In genomic region chr3:98763076-98763475, GRCh38 we compare ENCODE assay signal across 10 cellular contexts. TPM values are rescaled to one million over a fixed set of nuclear protein-coding genes. Genes with fewer than 3 reads are reported as not detected.
A peak's percentile ranks its signal among the peaks of the same experiment; 100 is the strongest.
DNase-seq lines count a peak whose midpoint lies in the region; ATAC-seq, FAIRE-seq and TF ChIP-seq lines count a peak whose summit lies in the region.
"Had no signal": no experiment of that assay in that cellular context is flagged by ENCODE, and none has a peak within 500 bp of the region (broad histone marks: within the 10 kb centered on the region; RNA-seq: fewer than 3 reads in every experiment).

A gene with protein sequence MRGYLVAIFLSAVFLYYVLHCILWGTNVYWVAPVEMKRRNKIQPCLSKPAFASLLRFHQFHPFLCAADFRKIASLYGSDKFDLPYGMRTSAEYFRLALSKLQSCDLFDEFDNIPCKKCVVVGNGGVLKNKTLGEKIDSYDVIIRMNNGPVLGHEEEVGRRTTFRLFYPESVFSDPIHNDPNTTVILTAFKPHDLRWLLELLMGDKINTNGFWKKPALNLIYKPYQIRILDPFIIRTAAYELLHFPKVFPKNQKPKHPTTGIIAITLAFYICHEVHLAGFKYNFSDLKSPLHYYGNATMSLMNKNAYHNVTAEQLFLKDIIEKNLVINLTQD (plus strand): TSS chr3:98763340. CDS start chr3:98768441, 5,101 bp downstream.

- H3K4me1 ChIP-seq in Loucy (ENCODE audit: insufficient read depth, low read length, poor library complexity, severe bottlenecking), result peaks cover 5% of the 10 kb centered on the region
- peaks cover 66% of the 10 kb centered on the region for H3K4me1 ChIP-seq in endothelial cell of umbilical vein (ENCODE audit: control insufficient read depth, extremely low read depth, insufficient read depth, low read length)
- H3K4me1 ChIP-seq in trophoblast cell (ENCODE audit: control insufficient read depth in 1 of 2, insufficient read depth in 2 of 2, low read length in 2 of 2), result no peaks in the 10 kb centered on the region

- H3K4me3 ChIP-seq in GM12875 (ENCODE audit: low read depth, low read length) (peak within 1 kb of the TSS; percentile 24), Loucy (ENCODE audit: low read length, poor library complexity, severe bottlenecking) (no peak within 1 kb of the TSS), endothelial cell of umbilical vein (replicated peaks in 1 of 3; ENCODE audit: insufficient read depth in 1 of 3, low read depth in 1 of 3, low read length in 3 of 3) (peak within 1 kb of the TSS in 1 of 3 experiments; percentile 9), trophoblast cell (ENCODE audit: low read depth, low read length) (no peak within 1 kb of the TSS)

- no peak within 1 kb of the TSS for H3K9ac ChIP-seq in Loucy (ENCODE audit: low read depth, low read length, poor library complexity, severe bottlenecking)
- H3K9ac ChIP-seq in endothelial cell of umbilical vein (replicated peaks; ENCODE audit: extremely low read depth, insufficient read depth, low read length), result peak within 1 kb of the TSS; percentile 28
- no peak within 1 kb of the TSS for H3K9ac ChIP-seq in trophoblast cell (ENCODE audit: low read length)

- H3K4me2 ChIP-seq in Loucy (ENCODE audit: low read depth, low read length, poor library complexity, severe bottlenecking), result peak within 1 kb of the TSS; percentile 29
- H3K4me2 ChIP-seq in endothelial cell of umbilical vein (ENCODE audit: insufficient read depth, low read length), result peak within 1 kb of the TSS; percentile 54
- no peak within 1 kb of the TSS for H3K4me2 ChIP-seq in trophoblast cell (ENCODE audit: low read length)

- no peak within 1 kb of the TSS for H2BK5ac ChIP-seq in trophoblast cell (ENCODE audit: low read depth, low read length, poor library complexity)

- no peak for TF ChIP-seq POLR2A in endothelial cell of umbilical vein (IDR thresholded peaks at IDR 0.05; ENCODE audit: low read depth, low read length)

- no peak for ATAC-seq in GM21717 (IDR thresholded peaks at IDR 0.05; ENCODE audit: unreplicated experiment)

- H3K27me3 ChIP-seq in Loucy (ENCODE audit: insufficient read depth, low read length, poor library complexity, severe bottlenecking) (no peaks in the 10 kb centered on the region), endothelial cell of umbilical vein (ENCODE audit: control insufficient read depth in 2 of 2, insufficient read depth in 2 of 2, low read length in 2 of 2) (no peaks in the 10 kb centered on the region), trophoblast cell (ENCODE audit: insufficient read depth, low read length) (no peaks in the 10 kb centered on the region)

- DNase-seq in endothelial cell of umbilical vein (ENCODE audit: low read depth, low spot score), result peak; percentile 85
- peak in 1 of 2 donors; percentile 53 for DNase-seq in trophoblast cell
- DNase-seq in DMS114 treated with DMSO at 0.1 percent for 48 hours (lab: John Stamatoyannopoulos, UW; ENCODE audit: unreplicated experiment), result no peak
- no peak for DNase-seq in NCI-H748 (lab: John Stamatoyannopoulos, UW; ENCODE audit: unreplicated experiment)
- DNase-seq in inferior parietal cortex (ENCODE audit: extremely low spot score), result no peak
- DNase-seq: natural killer cell had no signal

- no peak within 1 kb of the TSS for H2AK5ac ChIP-seq in trophoblast cell (ENCODE audit: low read length)

- no peak within 1 kb of the TSS for H3K14ac ChIP-seq in trophoblast cell (ENCODE audit: low read length)

- peak within 1 kb of the TSS; percentile 68 for H3K23ac ChIP-seq in trophoblast cell (ENCODE audit: low read length)

- intact Hi-C loops in endothelial cell of umbilical vein (cut with micrococcal nuclease), result loop anchor here (2.0 kb wide), 1 partner anchor 16 kb away; no protein-coding TSS in a partner anchor

- H4K91ac ChIP-seq in trophoblast cell (ENCODE audit: low read depth, low read length), result no peak within 1 kb of the TSS

- H3K36me3 ChIP-seq in Loucy (ENCODE audit: insufficient read depth, low read length) (no peaks in the 10 kb centered on the region), endothelial cell of umbilical vein (ENCODE audit: control insufficient read depth in 2 of 2, extremely low read depth in 1 of 2, insufficient read depth in 2 of 2, low read length in 2 of 2) (no peaks in the 10 kb centered on the region), trophoblast cell (ENCODE audit: control insufficient read depth in 1 of 2, insufficient read depth in 2 of 2, low read length in 2 of 2) (no peaks in the 10 kb centered on the region)

- H3K79me2 ChIP-seq in Loucy (ENCODE audit: insufficient read depth, low read length) (no peaks in the 10 kb centered on the region), endothelial cell of umbilical vein (ENCODE audit: control insufficient read depth, insufficient read depth, low read length) (peaks cover 14% of the 10 kb centered on the region), trophoblast cell (ENCODE audit: control insufficient read depth, insufficient read depth, low read length, poor library complexity) (no peaks in the 10 kb centered on the region)

- H3K9me2 ChIP-seq in Loucy (replicated peaks; ENCODE audit: low read depth, low read length), result no peaks in the 10 kb centered on the region

- no peak within 1 kb of the TSS for H2BK120ac ChIP-seq in trophoblast cell (ENCODE audit: insufficient read depth, low read length, poor library complexity)

- H3K9me3 ChIP-seq in Loucy (ENCODE audit: insufficient read depth, low read depth, low read length), result no peaks in the 10 kb centered on the region
- H3K9me3 ChIP-seq in endothelial cell of umbilical vein (replicated peaks; ENCODE audit: control insufficient read depth, insufficient read depth, low read length), result no peaks in the 10 kb centered on the region
- no peaks in the 10 kb centered on the region for H3K9me3 ChIP-seq in trophoblast cell (ENCODE audit: insufficient read depth, low read depth, low read length)

- H2AFZ ChIP-seq in Loucy (ENCODE audit: low read length) (0 out of 2 replicates have a peak within 1 kb of the TSS, but pooled peaks have one; percentile 24), endothelial cell of umbilical vein (ENCODE audit: low read depth, low read length) (no peak within 1 kb of the TSS), trophoblast cell (ENCODE audit: insufficient read depth, low read length, poor library complexity) (no peak within 1 kb of the TSS)

- no peaks in the 10 kb centered on the region for H3K9me1 ChIP-seq in endothelial cell of umbilical vein (replicated peaks; ENCODE audit: control insufficient read depth, extremely low read depth, insufficient read depth, low read length)

- no TSS peak for BruUV-seq in endothelial cell of umbilical vein (replicated peaks; lab: Mats Ljungman, UMichigan)

- no peaks in the 10 kb centered on the region for H3K79me1 ChIP-seq in trophoblast cell (ENCODE audit: low read length)

- no peak within 1 kb of the TSS for H3K18ac ChIP-seq in trophoblast cell (ENCODE audit: low read length)

- no peaks in the 10 kb centered on the region for H4K20me1 ChIP-seq in Loucy (ENCODE audit: insufficient read depth, low read length, poor library complexity, severe bottlenecking)
- H4K20me1 ChIP-seq in endothelial cell of umbilical vein (replicated peaks; ENCODE audit: control insufficient read depth, extremely low read depth, insufficient read depth, low read length), result no peaks in the 10 kb centered on the region

- FAIRE-seq in endothelial cell of umbilical vein (lab: Jason Lieb, UNC), result peak; percentile 65

- no peak for TF ChIP-seq CTCF in GM12875 (IDR thresholded peaks at IDR 0.05; ENCODE audit: borderline replicate concordance, insufficient read depth, low read depth, low read length)
- TF ChIP-seq CTCF in Loucy (conservative IDR thresholded peaks at IDR 0.05; ENCODE audit: low read length), result no peak
- TF ChIP-seq CTCF in endothelial cell of umbilical vein (IDR thresholded peaks at IDR 0.05; ENCODE audit: extremely low read depth in 1 of 2, insufficient read depth in 1 of 2, low read depth in 1 of 2, low read length in 2 of 2), result no peak

- H4K8ac ChIP-seq in trophoblast cell (ENCODE audit: low read depth, low read length), result no peak within 1 kb of the TSS

- no peak within 1 kb of the TSS for H3K4ac ChIP-seq in trophoblast cell (ENCODE audit: low read depth, low read length)

- H2BK12ac ChIP-seq in trophoblast cell (ENCODE audit: low read length), result no peak within 1 kb of the TSS

- CTCF ChIA-PET in endothelial cell of umbilical vein (lab: Charles Lee), result interaction anchor here (1.0 to 1.6 kb wide), 5 partner anchors 9 to 161 kb away, joined by 3 to 11 read pairs (median 3); no protein-coding TSS in a partner anchor

- dilution Hi-C loops in endothelial cell of umbilical vein (cut with MboI; ENCODE audit: extremely low pct_ligation_motif_present, low sequenced_read_pairs), result no loop called here

- H3K27ac ChIP-seq in endothelial cell of umbilical vein (ENCODE audit: insufficient read depth, low read depth, low read length), result peak within 1 kb of the TSS; percentile 66
- H3K27ac ChIP-seq in trophoblast cell (ENCODE audit: low read depth, low read length), result no peak within 1 kb of the TSS

- no peaks in the 10 kb centered on the region for H3F3A ChIP-seq in Loucy (ENCODE audit: low read depth)

- WGBS in trophoblast cell (ENCODE audit: extremely low coverage, insufficient coverage, insufficient read length), result no CpG with 5 or more reads among the region's 1 CpG

- no peak within 1 kb of the TSS for H4K12ac ChIP-seq in trophoblast cell (ENCODE audit: low read depth, low read length)

- POLR2A ChIA-PET in endothelial cell of umbilical vein (lab: Charles Lee), result interaction anchor here (1.4 kb wide), 1 partner anchor 14 kb away, joined by 3 read pairs; no protein-coding TSS in a partner anchor

TF ChIP-seq in endothelial cell of umbilical vein, 7 proteins besides CTCF, POLR2A, EP300 and RAD21 (continues in another document):
- TF ChIP-seq POLR2AphosphoS5 (IDR thresholded peaks at IDR 0.05; ENCODE audit: insufficient read depth, low read depth, low read length), result no peak
- TF ChIP-seq FOS (IDR thresholded peaks at IDR 0.05; ENCODE audit: borderline replicate concordance, insufficient read depth, low read length), result no peak
- TF ChIP-seq MYC (IDR thresholded peaks at IDR 0.05; ENCODE audit: low read depth, low read length), result no peak
- TF ChIP-seq GATA2 (IDR thresholded peaks at IDR 0.05; ENCODE audit: insufficient read depth, insufficient read length, low read depth, low read length), result peak; percentile 93
- no peak for TF ChIP-seq EZH2 (IDR thresholded peaks at IDR 0.05; ENCODE audit: borderline replicate concordance, low read depth, low read length, severe bottlenecking)
- TF ChIP-seq JUN (IDR thresholded peaks at IDR 0.05; ENCODE audit: borderline replicate concordance, insufficient read depth, insufficient read length, low read depth), result no peak

RNA-seq across cellular contexts. Expression of the gene that starts here (rescaled TPM):
- total RNA-seq in endothelial cell of umbilical vein, result 17.7 and 35.9 TPM in 2 replicates
- 11.3 and 13.2 TPM in 2 replicates for polyA plus RNA-seq in endothelial cell of umbilical vein
- 9.4 and 9.9 TPM in 2 replicates for polyA plus RNA-seq in endothelial cell of umbilical vein (2011; cell fraction: cytosol; rRNA removed)
- polyA plus RNA-seq in endothelial cell of umbilical vein (2011; cell fraction: nucleus; rRNA removed), result 44.5 and 49.7 TPM in 2 replicates
- polyA plus RNA-seq in endothelial cell of umbilical vein (2012), result 19.5 and 21.1 TPM in 2 replicates
- polyA minus RNA-seq in endothelial cell of umbilical vein, result 11.9 and 23.9 TPM in 2 replicates
- not detected for polyA minus RNA-seq in endothelial cell of umbilical vein (2011; cell fraction: cytosol; rRNA and poly(A)+ RNA removed)
- 35.4 and 40.4 TPM in 2 replicates for polyA minus RNA-seq in endothelial cell of umbilical vein (2011; cell fraction: nucleus; rRNA and poly(A)+ RNA removed)
- polyA plus RNA-seq in trophoblast cell (2013), result 8.0 and 8.2 TPM in 2 replicates
- total RNA-seq: activated CD8-positive, alpha-beta memory T cell treated with anti-CD3 and anti-CD28 coated beads for 36 hours had no signal
